Comparison of ENCODE assay signal across 20 cellular contexts in the genomic region with DNA sequence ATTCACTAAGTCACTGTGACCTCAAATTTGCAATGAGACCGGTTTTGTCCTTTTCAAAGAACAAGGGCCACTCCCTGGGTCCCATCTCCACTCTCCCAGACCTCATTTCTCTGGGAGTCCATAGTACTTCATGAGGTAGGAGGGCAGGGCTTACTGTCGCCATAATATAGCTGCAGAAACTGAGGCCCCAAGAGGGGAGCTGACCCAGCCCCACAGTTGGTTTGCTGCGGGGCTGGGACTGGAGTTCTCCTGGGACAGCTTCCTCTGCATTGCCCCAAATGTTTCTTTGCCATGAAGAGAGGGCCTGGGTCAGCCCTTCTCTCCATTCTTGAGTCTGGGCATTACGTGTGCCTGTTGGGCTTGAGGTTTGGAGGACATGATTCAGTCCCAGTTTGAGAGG.
"Had no signal": no experiment of that assay in that cellular context is flagged by ENCODE, and none has a peak within 500 bp of the region (broad histone marks: within the 10 kb centered on the region; RNA-seq: fewer than 3 reads in every experiment).

No MANE protein-coding gene starts in this region.

- H3K9me3 ChIP-seq: pancreas, transverse colon, uterus had no signal

- H3K4me3 Mint-ChIP-seq: activated B cell treated with CpG ODN at 0.5 μM for 24 hours; activated CD4-positive, alpha-beta memory T cell treated with anti-CD3 and anti-CD28 coated beads for 36 hours; activated naive CD4-positive, alpha-beta T cell treated with anti-CD3 and anti-CD28 coated beads, Interleukin-2, amount 10 ng/mL, durations not matched to agents 7 days and 5 days; activated naive CD8-positive, alpha-beta T cell treated with anti-CD3 and anti-CD28 coated beads, Interleukin-2, amount 50 U/mL, for 24 hours; endodermal cell; neural crest cell had no signal

- ATAC-seq: activated naive CD8-positive, alpha-beta T cell treated with anti-CD3 and anti-CD28 coated beads, Interleukin-2, amount 50 U/mL, for 24 hours had no signal

- H3K4me3 ChIP-seq: cardiac muscle cell, dorsolateral prefrontal cortex, lung, pancreas, transverse colon, uterus had no signal

- H3K27me3 ChIP-seq: cardiac muscle cell, dorsolateral prefrontal cortex, pancreas, transverse colon, uterus had no signal

- H3K27ac ChIP-seq: cardiac muscle cell, dorsolateral prefrontal cortex, epithelial cell of prostate, foreskin keratinocyte, pancreas, transverse colon had no signal

- H3K27ac Mint-ChIP-seq: activated B cell treated with CpG ODN at 0.5 μM for 24 hours; activated CD4-positive, alpha-beta memory T cell treated with anti-CD3 and anti-CD28 coated beads for 36 hours; activated naive CD4-positive, alpha-beta T cell treated with anti-CD3 and anti-CD28 coated beads, Interleukin-2, amount 10 ng/mL, durations not matched to agents 7 days and 5 days; activated naive CD8-positive, alpha-beta T cell treated with anti-CD3 and anti-CD28 coated beads, Interleukin-2, amount 50 U/mL, for 24 hours; endodermal cell had no signal

- H3K4me1 ChIP-seq: foreskin keratinocyte, pancreas, transverse colon had no signal

- H3K4me1 Mint-ChIP-seq: activated B cell treated with CpG ODN at 0.5 μM for 24 hours; activated naive CD8-positive, alpha-beta T cell treated with anti-CD3 and anti-CD28 coated beads, Interleukin-2, amount 50 U/mL, for 24 hours had no signal

- H3K36me3 ChIP-seq: cardiac muscle cell, pancreas, transverse colon, uterus had no signal

- DNase-seq: activated B cell treated with CpG ODN at 0.5 μM for 24 hours; activated CD4-positive, alpha-beta memory T cell treated with anti-CD3 and anti-CD28 coated beads for 36 hours; activated CD4-positive, alpha-beta T cell treated with anti-CD3 and anti-CD28 coated beads for 4 hours; activated naive CD4-positive, alpha-beta T cell treated with anti-CD3 and anti-CD28 coated beads, Interleukin-2, amount 10 ng/mL, durations not matched to agents 7 days and 5 days; activated naive CD8-positive, alpha-beta T cell treated with anti-CD3 and anti-CD28 coated beads, Interleukin-2, amount 50 U/mL, for 24 hours; activated T-cell treated with anti-CD3 and anti-CD28 coated beads, Interleukin-2, amount 50 U/mL, for 1 hour; aorta; foreskin keratinocyte; pancreas; stimulated activated naive CD4-positive, alpha-beta T cell; T-helper 1 cell; T-helper 9 cell; transverse colon had no signal

- H3K9me3 Mint-ChIP-seq: activated B cell treated with CpG ODN at 0.5 μM for 24 hours; activated CD4-positive, alpha-beta memory T cell treated with anti-CD3 and anti-CD28 coated beads for 36 hours; activated naive CD4-positive, alpha-beta T cell treated with anti-CD3 and anti-CD28 coated beads, Interleukin-2, amount 10 ng/mL, durations not matched to agents 7 days and 5 days; activated naive CD8-positive, alpha-beta T cell treated with anti-CD3 and anti-CD28 coated beads, Interleukin-2, amount 50 U/mL, for 24 hours; endodermal cell; neural crest cell had no signal

- H3K36me3 Mint-ChIP-seq: activated CD4-positive, alpha-beta memory T cell treated with anti-CD3 and anti-CD28 coated beads for 36 hours; activated naive CD4-positive, alpha-beta T cell treated with anti-CD3 and anti-CD28 coated beads, Interleukin-2, amount 10 ng/mL, durations not matched to agents 7 days and 5 days had no signal
